Comparison of ENCODE assay signal across 1 cellular context in the genomic region with DNA sequence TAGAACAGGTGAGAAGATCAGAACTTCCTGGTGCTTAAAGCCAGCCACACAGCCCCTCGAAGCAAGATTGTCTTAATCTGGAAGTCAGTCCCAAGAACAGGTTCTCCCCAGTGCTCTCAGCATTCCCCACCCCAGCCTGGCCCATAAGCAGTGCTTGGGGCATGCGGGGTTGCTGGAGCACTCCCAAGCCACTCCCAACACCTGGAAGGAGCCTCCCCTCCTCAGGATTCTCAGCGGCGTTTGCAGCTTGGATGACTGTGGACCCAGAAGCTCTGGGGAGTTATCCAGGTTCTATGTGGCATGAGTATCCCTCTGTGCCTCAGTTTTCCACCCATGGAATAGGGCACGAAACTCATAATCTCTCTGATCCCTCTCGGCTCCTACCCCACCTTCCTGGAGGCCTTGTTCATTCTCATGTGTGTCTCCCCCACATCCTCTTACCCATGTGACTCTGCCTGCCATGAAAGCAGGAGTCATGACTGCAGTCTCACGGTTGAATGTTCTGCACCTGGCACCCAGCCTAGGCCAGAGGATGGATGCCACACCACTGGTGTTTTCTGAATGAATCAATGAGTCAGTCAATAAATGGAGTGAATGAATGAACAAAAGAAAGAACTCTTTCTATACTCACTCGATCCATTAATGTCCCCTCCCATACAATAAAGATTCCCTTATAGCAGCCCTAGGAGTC.
TF ChIP-seq lines count a peak whose summit lies in the region.

No MANE protein-coding gene starts in this region.

TF ChIP-seq in HepG2, 621 proteins besides CTCF, POLR2A, EP300 and RAD21 (continued from another document):
- TF ChIP-seq, protein P1, sequence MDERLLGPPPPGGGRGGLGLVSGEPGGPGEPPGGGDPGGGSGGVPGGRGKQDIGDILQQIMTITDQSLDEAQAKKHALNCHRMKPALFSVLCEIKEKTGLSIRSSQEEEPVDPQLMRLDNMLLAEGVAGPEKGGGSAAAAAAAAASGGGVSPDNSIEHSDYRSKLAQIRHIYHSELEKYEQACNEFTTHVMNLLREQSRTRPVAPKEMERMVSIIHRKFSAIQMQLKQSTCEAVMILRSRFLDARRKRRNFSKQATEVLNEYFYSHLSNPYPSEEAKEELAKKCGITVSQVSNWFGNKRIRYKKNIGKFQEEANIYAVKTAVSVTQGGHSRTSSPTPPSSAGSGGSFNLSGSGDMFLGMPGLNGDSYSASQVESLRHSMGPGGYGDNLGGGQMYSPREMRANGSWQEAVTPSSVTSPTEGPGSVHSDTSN (CRISPR knock-in tag; IDR thresholded peaks at IDR 0.05): no peak
- no peak for TF ChIP-seq TCF7 (IDR thresholded peaks at IDR 0.05; ENCODE audit: low read depth)
- TF ChIP-seq, protein P2, sequence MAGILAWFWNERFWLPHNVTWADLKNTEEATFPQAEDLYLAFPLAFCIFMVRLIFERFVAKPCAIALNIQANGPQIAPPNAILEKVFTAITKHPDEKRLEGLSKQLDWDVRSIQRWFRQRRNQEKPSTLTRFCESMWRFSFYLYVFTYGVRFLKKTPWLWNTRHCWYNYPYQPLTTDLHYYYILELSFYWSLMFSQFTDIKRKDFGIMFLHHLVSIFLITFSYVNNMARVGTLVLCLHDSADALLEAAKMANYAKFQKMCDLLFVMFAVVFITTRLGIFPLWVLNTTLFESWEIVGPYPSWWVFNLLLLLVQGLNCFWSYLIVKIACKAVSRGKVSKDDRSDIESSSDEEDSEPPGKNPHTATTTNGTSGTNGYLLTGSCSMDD (CRISPR knock-in tag; IDR thresholded peaks at IDR 0.05): no peak
- TF ChIP-seq GZF1 (CRISPR knock-in tag; IDR thresholded peaks at IDR 0.05): no peak
- TF ChIP-seq ZFP1 (CRISPR knock-in tag; IDR thresholded peaks at IDR 0.05): no peak
- TF ChIP-seq ZNF264 (CRISPR knock-in tag; IDR thresholded peaks at IDR 0.05): no peak
